Comparison of ENCODE assay signal across 9 cellular contexts in genomic region chr7:54764861-54765260, GRCh38.
"Had no signal": no experiment of that assay in that cellular context is flagged by ENCODE, and none has a peak within 500 bp of the region (broad histone marks: within the 10 kb centered on the region; RNA-seq: fewer than 3 reads in every experiment).

No MANE protein-coding gene starts in this region.

- ATAC-seq: K562 had no signal

- H3K9ac ChIP-seq: GM23248 had no signal

- H3K27ac Mint-ChIP-seq: H9 had no signal

- H3K27ac ChIP-seq: GM23248 had no signal

- DNase-seq: GM23248, GOT3, H9, HCEC 1CT, IMR-90, KG1 had no signal

- H3K4me3 Mint-ChIP-seq: H9 had no signal

- H3K4me3 ChIP-seq: GM23248, K562 had no signal

- H2AFZ ChIP-seq: GM23248 had no signal

- FAIRE-seq: H54, HTR-8/SVneo, K562 had no signal

- H3K9me3 Mint-ChIP-seq: H9 had no signal
